ENCODE assay signal across 2 cellular contexts in genomic region chr4:151859646-151860045, GRCh38.
TF ChIP-seq lines count a peak whose summit lies in the region.

No MANE protein-coding gene starts in this region.

TF ChIP-seq in GM23338, 12 proteins besides CTCF, POLR2A, EP300 and RAD21:
- TF ChIP-seq JUNB (IDR thresholded peaks at IDR 0.05; ENCODE audit: unreplicated experiment) (no peak), EZH2 (IDR thresholded peaks at IDR 0.05; ENCODE audit: low read depth, unreplicated experiment) (no peak), EZH2phosphoT487 (IDR thresholded peaks at IDR 0.05; ENCODE audit: unreplicated experiment) (no peak), POLR2AphosphoS5 (IDR thresholded peaks at IDR 0.05; ENCODE audit: low read depth) (no peak), ZNF114 (CRISPR knock-in tag; IDR thresholded peaks at IDR 0.05) (no peak), STAT1 (IDR thresholded peaks at IDR 0.05; ENCODE audit: unreplicated experiment) (no peak)
- TF ChIP-seq, protein P1, sequence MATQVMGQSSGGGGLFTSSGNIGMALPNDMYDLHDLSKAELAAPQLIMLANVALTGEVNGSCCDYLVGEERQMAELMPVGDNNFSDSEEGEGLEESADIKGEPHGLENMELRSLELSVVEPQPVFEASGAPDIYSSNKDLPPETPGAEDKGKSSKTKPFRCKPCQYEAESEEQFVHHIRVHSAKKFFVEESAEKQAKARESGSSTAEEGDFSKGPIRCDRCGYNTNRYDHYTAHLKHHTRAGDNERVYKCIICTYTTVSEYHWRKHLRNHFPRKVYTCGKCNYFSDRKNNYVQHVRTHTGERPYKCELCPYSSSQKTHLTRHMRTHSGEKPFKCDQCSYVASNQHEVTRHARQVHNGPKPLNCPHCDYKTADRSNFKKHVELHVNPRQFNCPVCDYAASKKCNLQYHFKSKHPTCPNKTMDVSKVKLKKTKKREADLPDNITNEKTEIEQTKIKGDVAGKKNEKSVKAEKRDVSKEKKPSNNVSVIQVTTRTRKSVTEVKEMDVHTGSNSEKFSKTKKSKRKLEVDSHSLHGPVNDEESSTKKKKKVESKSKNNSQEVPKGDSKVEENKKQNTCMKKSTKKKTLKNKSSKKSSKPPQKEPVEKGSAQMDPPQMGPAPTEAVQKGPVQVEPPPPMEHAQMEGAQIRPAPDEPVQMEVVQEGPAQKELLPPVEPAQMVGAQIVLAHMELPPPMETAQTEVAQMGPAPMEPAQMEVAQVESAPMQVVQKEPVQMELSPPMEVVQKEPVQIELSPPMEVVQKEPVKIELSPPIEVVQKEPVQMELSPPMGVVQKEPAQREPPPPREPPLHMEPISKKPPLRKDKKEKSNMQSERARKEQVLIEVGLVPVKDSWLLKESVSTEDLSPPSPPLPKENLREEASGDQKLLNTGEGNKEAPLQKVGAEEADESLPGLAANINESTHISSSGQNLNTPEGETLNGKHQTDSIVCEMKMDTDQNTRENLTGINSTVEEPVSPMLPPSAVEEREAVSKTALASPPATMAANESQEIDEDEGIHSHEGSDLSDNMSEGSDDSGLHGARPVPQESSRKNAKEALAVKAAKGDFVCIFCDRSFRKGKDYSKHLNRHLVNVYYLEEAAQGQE (IDR thresholded peaks at IDR 0.05; ENCODE audit: unreplicated experiment): no peak
- TF ChIP-seq, protein P2, sequence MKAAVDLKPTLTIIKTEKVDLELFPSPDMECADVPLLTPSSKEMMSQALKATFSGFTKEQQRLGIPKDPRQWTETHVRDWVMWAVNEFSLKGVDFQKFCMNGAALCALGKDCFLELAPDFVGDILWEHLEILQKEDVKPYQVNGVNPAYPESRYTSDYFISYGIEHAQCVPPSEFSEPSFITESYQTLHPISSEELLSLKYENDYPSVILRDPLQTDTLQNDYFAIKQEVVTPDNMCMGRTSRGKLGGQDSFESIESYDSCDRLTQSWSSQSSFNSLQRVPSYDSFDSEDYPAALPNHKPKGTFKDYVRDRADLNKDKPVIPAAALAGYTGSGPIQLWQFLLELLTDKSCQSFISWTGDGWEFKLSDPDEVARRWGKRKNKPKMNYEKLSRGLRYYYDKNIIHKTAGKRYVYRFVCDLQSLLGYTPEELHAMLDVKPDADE (IDR thresholded peaks at IDR 0.05): no peak

TF ChIP-seq in H1, 55 proteins besides CTCF, POLR2A, EP300 and RAD21:
- TF ChIP-seq ASH2L (IDR thresholded peaks at IDR 0.05; ENCODE audit: low read length) (no peak), TBP (IDR thresholded peaks at IDR 0.05; ENCODE audit: low read depth, low read length) (no peak), RBBP5 (IDR thresholded peaks at IDR 0.05; ENCODE audit: borderline replicate concordance, low read depth, low read length) (no peak), RFX5 (IDR thresholded peaks at IDR 0.05; ENCODE audit: borderline replicate concordance, low read depth, low read length) (no peak), NANOG (IDR thresholded peaks at IDR 0.05; ENCODE audit: insufficient read depth, low read depth, low read length, poor library complexity, severe bottlenecking) (no peak), YY1 (IDR thresholded peaks at IDR 0.05; ENCODE audit: low read depth, low read length) (no peak), RNF2 (IDR thresholded peaks at IDR 0.05; ENCODE audit: borderline replicate concordance, low read depth, low read length, missing control alignments, poor library complexity, severe bottlenecking) (no peak), E2F6 (IDR thresholded peaks at IDR 0.05) (no peak), KDM4A (IDR thresholded peaks at IDR 0.05; ENCODE audit: low read depth, low read length, severe bottlenecking) (no peak), BCL11A (IDR thresholded peaks at IDR 0.05; ENCODE audit: low read depth in 2 of 2, low read length in 2 of 2) (no peak), TAF1 (IDR thresholded peaks at IDR 0.05; ENCODE audit: low read depth, low read length) (no peak), CBX5 (IDR thresholded peaks at IDR 0.05; ENCODE audit: low read depth, low read length) (no peak), POU5F1 (IDR thresholded peaks at IDR 0.05; ENCODE audit: low read depth, low read length) (no peak), CBX8 (IDR thresholded peaks at IDR 0.05; ENCODE audit: borderline replicate concordance, low read depth, low read length) (no peak), FOSL1 (IDR thresholded peaks at IDR 0.05; ENCODE audit: insufficient read depth, low read depth, low read length) (no peak), BACH1 (IDR thresholded peaks at IDR 0.05; ENCODE audit: low read length) (no peak), SIRT6 (IDR thresholded peaks at IDR 0.05; ENCODE audit: low read length) (no peak)
- TF ChIP-seq, protein P3, sequence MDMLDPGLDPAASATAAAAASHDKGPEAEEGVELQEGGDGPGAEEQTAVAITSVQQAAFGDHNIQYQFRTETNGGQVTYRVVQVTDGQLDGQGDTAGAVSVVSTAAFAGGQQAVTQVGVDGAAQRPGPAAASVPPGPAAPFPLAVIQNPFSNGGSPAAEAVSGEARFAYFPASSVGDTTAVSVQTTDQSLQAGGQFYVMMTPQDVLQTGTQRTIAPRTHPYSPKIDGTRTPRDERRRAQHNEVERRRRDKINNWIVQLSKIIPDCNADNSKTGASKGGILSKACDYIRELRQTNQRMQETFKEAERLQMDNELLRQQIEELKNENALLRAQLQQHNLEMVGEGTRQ (IDR thresholded peaks at IDR 0.05; ENCODE audit: low read length): no peak
- TF ChIP-seq, protein P4, sequence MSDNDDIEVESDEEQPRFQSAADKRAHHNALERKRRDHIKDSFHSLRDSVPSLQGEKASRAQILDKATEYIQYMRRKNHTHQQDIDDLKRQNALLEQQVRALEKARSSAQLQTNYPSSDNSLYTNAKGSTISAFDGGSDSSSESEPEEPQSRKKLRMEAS (IDR thresholded peaks at IDR 0.05): no peak
